Comparison of ENCODE assay signal across 17 cellular contexts in genomic region chr13:99642841-99643240, GRCh38. TPM values are rescaled to one million over a fixed set of nuclear protein-coding genes. Genes with fewer than 3 reads are reported as not detected.
DNase-seq lines count a peak whose midpoint lies in the region; TF ChIP-seq lines count a peak whose summit lies in the region.
"Had no signal": no experiment of that assay in that cellular context is flagged by ENCODE, and none has a peak within 500 bp of the region (broad histone marks: within the 10 kb centered on the region; RNA-seq: fewer than 3 reads in every experiment).

No MANE protein-coding gene starts in this region.

- H3K4me3 ChIP-seq in WERI-Rb-1 (ENCODE audit: low read depth, low read length) (no peak overlapping the region), esophagus muscularis mucosa (no peak overlapping the region)
- H3K4me3 ChIP-seq: A549, GM23338 had no signal

- H3K36me3 ChIP-seq in WERI-Rb-1 (no peaks in the 10 kb centered on the region), esophagus muscularis mucosa (no peaks in the 10 kb centered on the region)

- 100% methylated on average over 3 of the region's 3 CpGs for WGBS in esophagus muscularis mucosa

- TF ChIP-seq CTCF in WERI-Rb-1 (IDR thresholded peaks at IDR 0.05; ENCODE audit: low read depth, low read length) (no peak), esophagus muscularis mucosa (IDR thresholded peaks at IDR 0.05) (no peak), GM10266 (IDR thresholded peaks at IDR 0.05; ENCODE audit: control insufficient read depth, insufficient read depth, low read depth, missing control alignments) (no peak)

- no peaks in the 10 kb centered on the region for H3K27me3 ChIP-seq in WERI-Rb-1 (ENCODE audit: insufficient read depth, low read depth, severe bottlenecking)
- H3K27me3 ChIP-seq in esophagus muscularis mucosa = no peaks in the 10 kb centered on the region

- H3K27ac ChIP-seq in WERI-Rb-1 (no peak overlapping the region), esophagus muscularis mucosa (replicated peaks in 1 of 4) (no peak overlapping the region)
- H3K27ac ChIP-seq: 22Rv1, A549, C4-2B, HL-60 had no signal

- TF ChIP-seq EP300 in esophagus muscularis mucosa (IDR thresholded peaks at IDR 0.05) = no peak

- no peak for TF ChIP-seq POLR2A in esophagus muscularis mucosa (IDR thresholded peaks at IDR 0.05; ENCODE audit: low read depth)

- H3K9me3 ChIP-seq in WERI-Rb-1 (ENCODE audit: severe bottlenecking) (no peaks in the 10 kb centered on the region), esophagus muscularis mucosa (no peaks in the 10 kb centered on the region)
- H3K9me3 ChIP-seq: A549, Caco-2 had no signal

- DNase-seq in NCI-H82 (lab: John Stamatoyannopoulos, UW) (peak; percentile 72), NCI-H82 treated with DMSO at 0.1 percent for 48 hours (lab: John Stamatoyannopoulos, UW; ENCODE audit: unreplicated experiment) (no peak), WERI-Rb-1 (peak; percentile 61), esophagus muscularis mucosa (ENCODE audit: extremely low spot score) (peak; percentile 62), NCI-H446 (lab: John Stamatoyannopoulos, UW) (no peak), NCI-H748 (lab: John Stamatoyannopoulos, UW; ENCODE audit: unreplicated experiment) (no peak), GM10266 (ENCODE audit: extremely low spot score) (no peak)
- DNase-seq: AML-193; Caco-2; CD4-positive, alpha-beta T cell; H7; HFFc6 had no signal

- intact Hi-C loops in esophagus muscularis mucosa (cut with DNase I) = no loop called here

- peaks cover 0 to 10% (median 0%) of the 10 kb centered on the region in 4 donors for H3K4me1 ChIP-seq in esophagus muscularis mucosa
- H3K4me1 ChIP-seq: A549, Caco-2 had no signal

RNA-seq across cellular contexts. Expression of gene CLYBL, which starts 36.4 kb away (rescaled TPM):
- 10 to 100 TPM in 2 of 4 donors, 1 to 10 TPM in 2; 7.5 to 11.7 (median 9.4) TPM for total RNA-seq in esophagus muscularis mucosa

Comparison
In these comparisons a context has a peak if more than half of its experiments do, and no peak if none do; other contexts are left out.
1. DNase-seq: peak in NCI-H82 (single experiment), WERI-Rb-1 (single experiment) and esophagus muscularis mucosa (single experiment); none in NCI-H82 treated with DMSO at 0.1 percent for 48 hours (single experiment), NCI-H446 (0 of 2), NCI-H748 (single experiment) and GM10266 (single experiment).